ENCODE assay signal across 18 cellular contexts in the genomic region with DNA sequence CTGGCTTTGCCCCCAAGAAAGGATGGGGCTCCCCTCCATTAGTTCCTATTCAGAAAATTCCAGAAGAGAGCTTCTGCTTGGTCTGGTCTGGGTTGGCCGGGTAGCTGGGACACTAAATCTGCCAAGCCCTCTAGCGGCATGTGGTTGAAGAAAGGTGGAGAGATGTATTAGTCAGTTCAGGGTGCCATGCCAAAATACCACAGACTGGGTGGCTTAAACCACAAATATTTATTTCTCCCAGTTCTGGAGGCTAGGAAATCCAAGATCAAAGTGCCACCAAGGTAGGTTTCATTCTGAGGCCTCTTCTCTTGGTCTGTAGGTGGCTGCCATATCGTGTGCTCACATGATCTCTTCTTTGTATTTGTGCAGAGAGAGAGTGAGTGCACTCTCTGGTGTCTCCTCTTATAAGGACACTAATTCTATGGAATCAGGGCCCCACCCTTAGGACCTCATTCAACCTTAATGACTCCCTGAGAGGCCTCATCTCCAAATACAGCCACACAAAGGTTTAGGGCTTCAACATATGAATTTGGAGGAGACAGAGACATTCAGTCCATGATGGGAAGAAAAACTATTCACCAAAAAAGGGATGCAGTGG. TPM values are rescaled to one million over a fixed set of nuclear protein-coding genes. Genes with fewer than 3 reads are reported as not detected.
A peak's percentile ranks its signal among the peaks of the same experiment; 100 is the strongest.
DNase-seq lines count a peak whose midpoint lies in the region; ATAC-seq, FAIRE-seq and TF ChIP-seq lines count a peak whose summit lies in the region.
"Had no signal": no experiment of that assay in that cellular context is flagged by ENCODE, and none has a peak within 500 bp of the region (broad histone marks: within the 10 kb centered on the region; RNA-seq: fewer than 3 reads in every experiment).

No MANE protein-coding gene starts in this region.

- no peak overlapping the region for H3K4me3 ChIP-seq in lower leg skin (ENCODE audit: low read depth, poor library complexity, severe bottlenecking)
- H3K4me3 ChIP-seq: transverse colon had no signal

- intact Hi-C loops in Right ventricle myocardium superior (cut with DNase I), result no loop called here
- intact Hi-C loops in lower leg skin (cut with DNase I; ENCODE audit: low total_unique reads), result no loop called here

- ATAC-seq in esophagus mucosa (peak; percentile 53), Right ventricle myocardium superior (ENCODE audit: poor library complexity) (no peak)
- ATAC-seq: activated T-helper 17 cell treated with anti-CD3 and anti-CD28 coated beads, Interleukin-2, amount 50 U/mL, for 72 hours; Right ventricle myocardium inferior; stimulated activated effector memory CD8-positive, alpha-beta T cell treated with anti-CD3 and anti-CD28 coated beads, Interleukin-12 subunit alpha, Interleukin-12 subunit beta, amount 100 ng/mL, for 72 hours had no signal

- FAIRE-seq in H54 (lab: Jason Lieb, UNC), result peak; percentile 50

- TF ChIP-seq POLR2A in H54 (IDR thresholded peaks at IDR 0.05; ENCODE audit: low read depth, low read length), result no peak
- TF ChIP-seq POLR2A in lower leg skin (IDR thresholded peaks at IDR 0.05), result no peak

- TF ChIP-seq CTCF in lower leg skin (IDR thresholded peaks at IDR 0.05), result no peak

- 65 to 71% methylated on average over 3 of the region's 3 CpGs for WGBS in lower leg skin, 2 donors

- DNase-seq in A172 (ENCODE audit: low spot score) (peak; percentile 94), H54 (ENCODE audit: insufficient read length, low spot score) (peak; percentile 35), RPMI8226 (peak; percentile 37), DMS79 treated with DMSO at 0.1 percent for 48 hours (lab: John Stamatoyannopoulos, UW) (no peak), Right ventricle myocardium superior (no peak), lower leg skin (ENCODE audit: low spot score in 2 of 2) (no peak), NCI-H1092 treated with DMSO at 0.1 percent for 48 hours (lab: John Stamatoyannopoulos, UW) (no peak)
- DNase-seq: activated CD4-positive, alpha-beta T cell treated with anti-CD3 and anti-CD28 coated beads, Interleukin-2, amount 50 U/mL, for 48 hours; aorta; KBM-7; NCI-H146; NCI-H524 treated with DMSO at 0.1 percent for 48 hours; stimulated activated CD4-positive, alpha-beta T cell treated with anti-CD3 and anti-CD28 coated beads, Interleukin-4, amount 100 ng/mL, for 4 hours; transverse colon had no signal

RNA-seq across cellular contexts. Expression of a gene that starts 38.7 kb away (rescaled TPM):
- 21.0 and 22.7 TPM in 2 replicates for total RNA-seq in A172 (2014; rRNA removed; shearing (Covaris generic))
- total RNA-seq in esophagus mucosa, result 19.0 TPM
- total RNA-seq in Right ventricle myocardium superior, result 18.2 TPM
- total RNA-seq in lower leg skin, result 10 to 100 TPM in 3 of 4 donors, 1 to 10 TPM in 1; 9.3 to 22.8 (median 16.8) TPM

RNA-seq across cellular contexts. Expression of a gene that starts 46.2 kb away (rescaled TPM):
- total RNA-seq in A172 (2014; rRNA removed; shearing (Covaris generic)), result 12.4 and 14.9 TPM in 2 replicates
- 22.1 TPM for total RNA-seq in esophagus mucosa
- 7.3 TPM for total RNA-seq in Right ventricle myocardium superior
- 10 to 100 TPM; 27.0 to 41.8 (median 35.5) TPM for total RNA-seq in lower leg skin

Comparison
In these comparisons a context has a peak if more than half of its experiments do, and no peak if none do; other contexts are left out.
1. DNase-seq: peak in A172 (single experiment), H54 (single experiment) and RPMI8226 (single experiment); none in DMS79 treated with DMSO at 0.1 percent for 48 hours (single experiment), Right ventricle myocardium superior (single experiment), lower leg skin (0 of 2) and NCI-H1092 treated with DMSO at 0.1 percent for 48 hours (single experiment).